1 cellular context compared by ENCODE assay signal in genomic region chr6:161011509-161012480, GRCh38.
TF ChIP-seq lines count a peak whose summit lies in the region.

No MANE protein-coding gene starts in this region.

TF ChIP-seq in IMR-90, 13 proteins besides CTCF, POLR2A, EP300 and RAD21:
- TF ChIP-seq CEBPB (IDR thresholded peaks at IDR 0.05; ENCODE audit: low read depth, low read length) (no peak), RCOR1 (IDR thresholded peaks at IDR 0.05; ENCODE audit: insufficient replicate concordance, low read length) (no peak), CHD1 (IDR thresholded peaks at IDR 0.05; ENCODE audit: low read depth, low read length) (no peak), FOS (IDR thresholded peaks at IDR 0.05; ENCODE audit: low read depth, low read length) (no peak), MXI1 (IDR thresholded peaks at IDR 0.05; ENCODE audit: borderline replicate concordance, low read depth, low read length) (no peak), BHLHE40 (IDR thresholded peaks at IDR 0.05; ENCODE audit: low read depth, low read length) (no peak), RFX5 (IDR thresholded peaks at IDR 0.05; ENCODE audit: low read depth, low read length) (no peak), SMC3 (IDR thresholded peaks at IDR 0.05; ENCODE audit: low read depth, low read length) (no peak), MAFK (IDR thresholded peaks at IDR 0.05; ENCODE audit: low read depth, low read length) (no peak), MAZ (IDR thresholded peaks at IDR 0.05; ENCODE audit: borderline replicate concordance, low read depth, low read length) (no peak), ELK1 (IDR thresholded peaks at IDR 0.05; ENCODE audit: borderline replicate concordance, low read depth, low read length) (no peak), NFE2L2 (IDR thresholded peaks at IDR 0.05; ENCODE audit: low read depth, low read length) (no peak)
